19 cellular contexts compared by ENCODE assay signal in the genomic region with DNA sequence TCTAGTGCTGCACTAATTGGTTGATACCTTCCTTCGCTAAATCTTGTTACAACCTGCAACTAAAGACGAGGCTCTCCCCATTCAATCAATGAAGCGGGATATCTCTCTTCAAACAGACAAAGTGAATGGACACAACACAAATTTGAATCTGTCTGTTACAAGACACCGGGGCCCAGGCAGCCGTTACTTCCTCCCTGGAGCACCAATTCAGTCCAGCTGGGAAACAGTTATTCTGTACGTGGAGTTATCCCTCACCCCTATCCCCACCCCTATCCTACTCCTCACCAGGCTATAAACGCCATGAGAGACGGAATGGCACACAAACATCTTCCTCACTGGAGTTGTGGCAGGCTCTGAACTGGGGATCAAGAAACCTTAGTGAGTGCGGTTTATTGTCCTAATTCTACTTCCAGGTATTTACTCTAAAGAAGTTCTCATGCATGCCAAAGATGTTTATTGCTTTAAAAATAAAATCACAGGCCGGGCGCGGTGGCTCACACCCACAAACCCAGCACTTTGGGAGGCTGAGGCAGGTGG.
DNase-seq lines count a peak whose midpoint lies in the region; ATAC-seq and TF ChIP-seq lines count a peak whose summit lies in the region.
"Had no signal": no experiment of that assay in that cellular context is flagged by ENCODE, and none has a peak within 500 bp of the region (broad histone marks: within the 10 kb centered on the region; RNA-seq: fewer than 3 reads in every experiment).

No MANE protein-coding gene starts in this region.

- H3K27me3 Mint-ChIP-seq in activated T-cell treated with anti-CD3 and anti-CD28 coated beads, Interleukin-2, amount 50 U/mL, for 24 hours: no peaks in the 10 kb centered on the region
- no peaks in the 10 kb centered on the region for H3K27me3 Mint-ChIP-seq in progenitor cell of endocrine pancreas
- H3K27me3 Mint-ChIP-seq: dendritic cell treated with granulocyte-macrophage colony-stimulating factor and Interleukin-4, amounts not matched to agents 40 ng/mL and 50 ng/mL, for 4 days had no signal

- WGBS in IMR-90 (ENCODE audit: extremely low coverage in 2 of 2, insufficient read length in 1 of 2), 2 experiments: 80% methylated on average over 2 of the region's 12 CpGs; no CpG with 5 or more reads in 1 of the 2 experiments

- no peak for ATAC-seq in IMR-90 (ENCODE audit: low read depth)
- ATAC-seq in left colon: peak; percentile 80
- ATAC-seq: heart left ventricle, right cardiac atrium had no signal

- no peak overlapping the region for H3K56ac ChIP-seq in IMR-90 (ENCODE audit: extremely low read depth, insufficient read depth, low read length)

- H3K36me3 ChIP-seq in IMR-90 (ENCODE audit: control insufficient read depth, insufficient read depth, low read length): no peaks in the 10 kb centered on the region
- H3K36me3 ChIP-seq: adrenal gland, heart left ventricle, suprapubic skin had no signal

- no peak overlapping the region for H2BK5ac ChIP-seq in IMR-90 (ENCODE audit: low read depth, low read length, poor library complexity, severe bottlenecking)

- no peak overlapping the region for H3K18ac ChIP-seq in IMR-90 (ENCODE audit: low read depth, low read length)

- H2BK120ac ChIP-seq in IMR-90 (ENCODE audit: low read depth, low read length): no peak overlapping the region

- TF ChIP-seq RAD21 in IMR-90 (IDR thresholded peaks at IDR 0.05; ENCODE audit: low read length): no peak

- TF ChIP-seq CTCF in IMR-90 (conservative IDR thresholded peaks at IDR 0.05; ENCODE audit: low read depth, low read length) (no peak), progenitor cell of endocrine pancreas (IDR thresholded peaks at IDR 0.05; ENCODE audit: unreplicated experiment) (no peak)

- no peaks in the 10 kb centered on the region; the same call in 1 of the 2 replicates for H4K20me1 ChIP-seq in IMR-90 (ENCODE audit: insufficient read depth, low read length)

- no peak overlapping the region for H2AFZ ChIP-seq in IMR-90 (replicated peaks; ENCODE audit: low read length, poor library complexity)

- no peak overlapping the region for H2BK20ac ChIP-seq in IMR-90 (ENCODE audit: low read depth, low read length)

- H3K9me3 Mint-ChIP-seq in activated T-cell treated with anti-CD3 and anti-CD28 coated beads, Interleukin-2, amount 50 U/mL, for 24 hours: no peaks in the 10 kb centered on the region
- no peaks in the 10 kb centered on the region for H3K9me3 Mint-ChIP-seq in progenitor cell of endocrine pancreas (ENCODE audit: low read depth)
- H3K9me3 Mint-ChIP-seq: dendritic cell treated with granulocyte-macrophage colony-stimulating factor and Interleukin-4, amounts not matched to agents 40 ng/mL and 50 ng/mL, for 4 days; IgD-negative memory B cell had no signal

- no peak for TF ChIP-seq POLR2A in IMR-90 (IDR thresholded peaks at IDR 0.05; ENCODE audit: low read depth, low read length)

- H4K8ac ChIP-seq in IMR-90 (ENCODE audit: low read depth in 2 of 2, low read length in 2 of 2): no peak overlapping the region

- intact Hi-C loops in IMR-90 (cut with micrococcal nuclease) (no loop called here), left colon (cut with DNase I, micrococcal nuclease) (no loop called here)

- H3K4me3 Mint-ChIP-seq in activated T-cell treated with anti-CD3 and anti-CD28 coated beads, Interleukin-2, amount 50 U/mL, for 24 hours: no peak overlapping the region
- H3K4me3 Mint-ChIP-seq in progenitor cell of endocrine pancreas (ENCODE audit: low read depth): no peak overlapping the region
- H3K4me3 Mint-ChIP-seq: dendritic cell treated with granulocyte-macrophage colony-stimulating factor and Interleukin-4, amounts not matched to agents 40 ng/mL and 50 ng/mL, for 4 days had no signal

- no peak overlapping the region for H3K4me3 ChIP-seq in IMR-90 (ENCODE audit: insufficient read depth, low read depth, low read length)
- H3K4me3 ChIP-seq: adrenal gland, heart left ventricle, suprapubic skin had no signal

- H3K36me3 Mint-ChIP-seq in activated T-cell treated with anti-CD3 and anti-CD28 coated beads, Interleukin-2, amount 50 U/mL, for 24 hours (ENCODE audit: low read depth): peaks cover 11% of the 10 kb centered on the region
- H3K36me3 Mint-ChIP-seq in progenitor cell of endocrine pancreas (ENCODE audit: insufficient read depth): peaks cover 3% of the 10 kb centered on the region
- H3K36me3 Mint-ChIP-seq: IgD-negative memory B cell had no signal

- no peak overlapping the region for H4K5ac ChIP-seq in IMR-90 (ENCODE audit: low read depth, low read length)

- no peak overlapping the region for H3K27ac ChIP-seq in IMR-90 (ENCODE audit: insufficient read depth, low read length)
- H3K27ac ChIP-seq: adrenal gland, heart left ventricle, HL-60, suprapubic skin had no signal

- no peaks in the 10 kb centered on the region; the same call in 1 of the 2 replicates for H3K9me1 ChIP-seq in IMR-90 (ENCODE audit: insufficient read depth, low read length)

- DNase-seq in activated T-cell treated with anti-CD3 and anti-CD28 coated beads, Interleukin-2, amount 50 U/mL, for 24 hours: no peak
- DNase-seq in activated T-cell treated with anti-CD3 and anti-CD28 coated beads, Interleukin-2, amount 50 U/mL, for 1 hour: no peak
- DNase-seq in IMR-90 (no peak), left colon (peak in 1 of 2 donors; percentile 34), progenitor cell of endocrine pancreas (ENCODE audit: low spot score, unreplicated experiment) (no peak), NCI-H526 (lab: John Stamatoyannopoulos, UW) (no peak), retina (no peak), cortex of kidney (lab: John Stamatoyannopoulos, UW) (no peak)
- DNase-seq: ACHN; adrenal gland; DMS53; heart left ventricle; NCI-H187 treated with DMSO at 0.1 percent for 48 hours; right cardiac atrium; stimulated activated CD8-positive, alpha-beta memory T cell treated with anti-CD3 and anti-CD28 coated beads, Interleukin-4, amount 100 ng/mL, for 48 hours had no signal

- peak overlapping the region; percentile 73 for H3K27ac Mint-ChIP-seq in activated T-cell treated with anti-CD3 and anti-CD28 coated beads, Interleukin-2, amount 50 U/mL, for 24 hours
- H3K27ac Mint-ChIP-seq in progenitor cell of endocrine pancreas: peak overlapping the region; percentile 57
- H3K27ac Mint-ChIP-seq: dendritic cell treated with granulocyte-macrophage colony-stimulating factor and Interleukin-4, amounts not matched to agents 40 ng/mL and 50 ng/mL, for 4 days had no signal

- no peak overlapping the region for H2AK5ac ChIP-seq in IMR-90 (ENCODE audit: low read depth, low read length)

- CTCF ChIA-PET in IMR-90 (lab: Yijun Ruan, JAX): no interaction called here

- H3K27me3 ChIP-seq in IMR-90 (ENCODE audit: control insufficient read depth, insufficient read depth, low read length): no peaks in the 10 kb centered on the region
- H3K27me3 ChIP-seq: adrenal gland, heart left ventricle, suprapubic skin had no signal

- no peak overlapping the region for H4K91ac ChIP-seq in IMR-90 (ENCODE audit: insufficient read depth, low read depth, low read length)

- POLR2A ChIA-PET in IMR-90 (lab: Charles Lee; ENCODE audit: unreplicated experiment): no interaction called here

- in situ Hi-C loops in IMR-90 (cut with MboI; ENCODE audit: low sequenced_read_pairs): no loop called here

- no peaks in the 10 kb centered on the region for H3K9me3 ChIP-seq in IMR-90 (ENCODE audit: control insufficient read depth, insufficient read depth, low read length)
- H3K9me3 ChIP-seq: adrenal gland, heart left ventricle, suprapubic skin had no signal

- H3K14ac ChIP-seq in IMR-90 (replicated peaks; ENCODE audit: low read depth, low read length): no peak overlapping the region

- no TSS peak for BruUV-seq in IMR-90 (replicated peaks; lab: Mats Ljungman, UMichigan)

- dilution Hi-C loops in IMR-90 (cut with HindIII; ENCODE audit: low sequenced_read_pairs, unreplicated experiment): no loop called here

- peaks cover 2% of the 10 kb centered on the region; the same call in 1 of the 2 replicates for H3K4me1 ChIP-seq in IMR-90 (ENCODE audit: control insufficient read depth, insufficient read depth, low read length)

- H2BK15ac ChIP-seq in IMR-90 (ENCODE audit: low read depth, low read length): no peak overlapping the region

- 0 out of 2 replicates have a peak overlapping the region, but pooled peaks have one; percentile 31 for H3K23ac ChIP-seq in IMR-90 (ENCODE audit: low read depth, low read length)

- no peak overlapping the region for H3K4ac ChIP-seq in IMR-90 (ENCODE audit: low read depth, low read length)

- no peak overlapping the region for H3K4me2 ChIP-seq in IMR-90 (ENCODE audit: low read depth, low read length)

- H3K9ac ChIP-seq in IMR-90 (ENCODE audit: low read depth, low read length): no peak overlapping the region

- peaks cover 78% of the 10 kb centered on the region for H3K4me1 Mint-ChIP-seq in activated T-cell treated with anti-CD3 and anti-CD28 coated beads, Interleukin-2, amount 50 U/mL, for 24 hours (ENCODE audit: low read depth)
- peaks cover 62% of the 10 kb centered on the region for H3K4me1 Mint-ChIP-seq in progenitor cell of endocrine pancreas (ENCODE audit: low read depth)

- H2AK9ac ChIP-seq in IMR-90 (replicated peaks; ENCODE audit: low read depth, low read length, poor library complexity): no peak overlapping the region

- peaks cover 14 to 27% of the 10 kb centered on the region in 2 experiments for H3K79me1 ChIP-seq in IMR-90 (ENCODE audit: low read depth in 1 of 2, low read length in 2 of 2)

TF ChIP-seq in IMR-90, 13 proteins besides CTCF, POLR2A, EP300 and RAD21:
- TF ChIP-seq FOS (IDR thresholded peaks at IDR 0.05; ENCODE audit: low read depth, low read length) (no peak), MXI1 (IDR thresholded peaks at IDR 0.05; ENCODE audit: borderline replicate concordance, low read depth, low read length) (no peak), NFE2L2 (IDR thresholded peaks at IDR 0.05; ENCODE audit: low read depth, low read length) (no peak)
